10 cellular contexts compared by ENCODE assay signal in the genomic region with DNA sequence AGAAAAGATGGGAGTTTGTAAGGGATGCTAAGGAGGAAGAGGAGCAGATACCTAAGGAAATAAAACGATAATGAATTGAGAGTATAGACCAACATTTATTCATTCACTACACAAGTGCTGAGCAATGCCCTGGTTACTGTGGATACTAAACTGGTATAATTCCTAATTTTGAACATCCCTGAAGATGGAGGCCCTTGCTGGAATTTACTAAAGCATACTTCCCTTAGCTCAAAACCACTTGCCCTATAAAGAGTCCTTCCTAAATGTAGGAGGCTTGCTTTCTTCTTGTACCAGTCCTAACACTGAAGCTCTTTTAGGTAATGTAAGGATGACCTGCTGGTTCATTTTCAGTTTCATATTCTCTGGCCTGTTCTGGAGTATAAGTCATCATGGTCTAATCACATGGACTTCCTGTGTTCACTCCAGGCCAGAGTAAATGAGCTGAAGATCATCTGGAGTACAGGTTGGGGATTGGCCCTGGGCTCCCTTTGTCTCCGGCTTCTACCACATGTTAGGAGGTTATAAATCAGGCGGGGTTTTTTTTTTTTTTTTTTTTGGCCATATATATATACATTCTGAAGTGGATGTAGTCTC. TPM values are rescaled to one million over a fixed set of nuclear protein-coding genes. Genes with fewer than 3 reads are reported as not detected.
DNase-seq lines count a peak whose midpoint lies in the region; ATAC-seq and TF ChIP-seq lines count a peak whose summit lies in the region.
"Had no signal": no experiment of that assay in that cellular context is flagged by ENCODE, and none has a peak within 500 bp of the region (broad histone marks: within the 10 kb centered on the region; RNA-seq: fewer than 3 reads in every experiment).

No MANE protein-coding gene starts in this region.

- ATAC-seq in GM18499 (IDR thresholded peaks at IDR 0.05; ENCODE audit: insufficient read depth, unreplicated experiment) = peak; percentile 76
- ATAC-seq in GM21515 (IDR thresholded peaks at IDR 0.05; ENCODE audit: unreplicated experiment) = peak; percentile 81
- peak; percentile 88 for ATAC-seq in HG03571 (IDR thresholded peaks at IDR 0.05; ENCODE audit: unreplicated experiment)
- ATAC-seq in HG03520 (IDR thresholded peaks at IDR 0.05; ENCODE audit: unreplicated experiment) = no peak

- H3K4me1 ChIP-seq in testis = peaks cover 6% of the 10 kb centered on the region

- CTCF ChIA-PET in HEK293T (lab: Yijun Ruan, JAX) = no interaction called here

- POLR2A ChIA-PET in HEK293T (lab: Yijun Ruan, JAX) = no interaction called here

- no peaks in the 10 kb centered on the region for H3K9me3 ChIP-seq in testis

- WGBS in testis, 2 donors = 92 to 94% methylated on average over 3 of the region's 3 CpGs

- intact Hi-C loops in testis (cut with DNase I; ENCODE audit: low total_unique reads) = no loop called here

- no peak for TF ChIP-seq POLR2A in testis (IDR thresholded peaks at IDR 0.05)

- DNase-seq in glomerular visceral epithelial cell (ENCODE audit: extremely low spot score) = peak; percentile 60
- DNase-seq in testis = no peak
- DNase-seq in activated CD8-positive, alpha-beta memory T cell treated with anti-CD3 and anti-CD28 coated beads for 24 hours = no peak
- DNase-seq in HEK293T (ENCODE audit: extremely low spot score) = no peak
- DNase-seq: activated CD8-positive, alpha-beta memory T cell treated with anti-CD3 and anti-CD28 coated beads, Interleukin-2, amount 50 U/mL, for 48 hours; GDM1 had no signal

- H3K27me3 ChIP-seq in testis = no peaks in the 10 kb centered on the region

- H3K4me3 ChIP-seq in testis = no peak overlapping the region

- no peaks in the 10 kb centered on the region for H3K36me3 ChIP-seq in testis (ENCODE audit: low read depth, missing control alignments)

- H3K27ac ChIP-seq in testis = no peak overlapping the region

- no peak for TF ChIP-seq CTCF in testis (IDR thresholded peaks at IDR 0.05)

TF ChIP-seq in HEK293T, 16 proteins besides CTCF, POLR2A, EP300 and RAD21:
- TF ChIP-seq FOXA1 (IDR thresholded peaks at IDR 0.05) = no peak
- TF ChIP-seq PKNOX1 (IDR thresholded peaks at IDR 0.05) = no peak
- no peak for TF ChIP-seq ELF4 (IDR thresholded peaks at IDR 0.05)
- TF ChIP-seq TARDBP (IDR thresholded peaks at IDR 0.05) = no peak
- TF ChIP-seq L3MBTL2 (conservative IDR thresholded peaks at IDR 0.05) = no peak
- TF ChIP-seq SUZ12 (IDR thresholded peaks at IDR 0.05) = no peak
- TF ChIP-seq ARNT (IDR thresholded peaks at IDR 0.05) = no peak
- TF ChIP-seq NFRKB (IDR thresholded peaks at IDR 0.05) = no peak
- TF ChIP-seq SP1 (IDR thresholded peaks at IDR 0.05) = no peak
TF ChIP-seq in HEK293T: peak in this region for 0.

RNA-seq across cellular contexts. Expression of gene MTMR10, which starts 40.1 kb away (rescaled TPM):
- 10 to 100 TPM; 35.4 to 36.6 TPM for total RNA-seq in testis
- 27.0 TPM for polyA plus RNA-seq in testis (ENCODE audit: insufficient read depth, low read depth, low replicate concordance)
